23 cellular contexts compared by ENCODE assay signal in the genomic region with DNA sequence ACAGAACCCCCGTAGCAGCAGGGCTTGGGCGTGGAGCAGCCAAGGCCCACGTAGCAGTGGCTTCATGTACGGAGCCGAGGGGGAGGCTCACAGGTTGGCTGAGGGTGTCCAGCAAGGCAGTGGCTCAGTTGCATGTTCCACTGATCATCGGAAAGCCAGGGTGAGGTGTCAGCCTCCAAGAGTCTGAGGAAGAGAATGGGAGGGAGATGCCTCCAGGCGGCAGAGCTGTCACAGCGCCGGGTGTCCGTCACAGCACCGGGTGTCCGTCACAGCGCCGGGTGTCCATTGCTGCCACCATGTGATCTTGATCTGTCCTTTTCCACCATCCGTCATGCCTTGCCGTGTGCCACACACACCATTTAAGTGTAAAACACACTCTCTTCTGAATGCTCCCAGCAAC.
"Had no signal": no experiment of that assay in that cellular context is flagged by ENCODE, and none has a peak within 500 bp of the region (broad histone marks: within the 10 kb centered on the region; RNA-seq: fewer than 3 reads in every experiment).

No MANE protein-coding gene starts in this region.

- ATAC-seq: esophagus mucosa; gastroesophageal sphincter; heart left ventricle; left cardiac atrium; left lung; naive thymus-derived CD8-positive, alpha-beta T cell; sciatic nerve; stimulated activated effector memory CD8-positive, alpha-beta T cell treated with anti-CD3 and anti-CD28 coated beads, Interleukin-12 subunit alpha, Interleukin-12 subunit beta, amount 100 ng/mL, for 72 hours had no signal

- H3K9me3 ChIP-seq: gastroesophageal sphincter, heart left ventricle, left lung, prostate gland, right atrium auricular region, stomach, thyroid gland had no signal

- H3K4me3 Mint-ChIP-seq: naive thymus-derived CD8-positive, alpha-beta T cell; stimulated activated effector memory CD8-positive, alpha-beta T cell treated with anti-CD3 and anti-CD28 coated beads, Interleukin-12 subunit alpha, Interleukin-12 subunit beta, amount 100 ng/mL, for 72 hours had no signal

- H3K9me3 Mint-ChIP-seq: naive thymus-derived CD8-positive, alpha-beta T cell; stimulated activated effector memory CD8-positive, alpha-beta T cell treated with anti-CD3 and anti-CD28 coated beads, Interleukin-12 subunit alpha, Interleukin-12 subunit beta, amount 100 ng/mL, for 72 hours had no signal

- H3K9ac ChIP-seq: parathyroid adenoma had no signal

- H3K36me3 ChIP-seq: gastroesophageal sphincter, heart left ventricle, left lung, prostate gland, right atrium auricular region, stomach, thyroid gland had no signal

- H3K27ac Mint-ChIP-seq: stimulated activated effector memory CD8-positive, alpha-beta T cell treated with anti-CD3 and anti-CD28 coated beads, Interleukin-12 subunit alpha, Interleukin-12 subunit beta, amount 100 ng/mL, for 72 hours had no signal

- H3K79me2 ChIP-seq: hepatocyte, parathyroid adenoma had no signal

- H3K4me1 ChIP-seq: gastroesophageal sphincter, heart left ventricle, left lung, parathyroid adenoma, prostate gland, right atrium auricular region had no signal

- H3K4me3 ChIP-seq: gastroesophageal sphincter, heart left ventricle, hepatocyte, left lung, prostate gland, right atrium auricular region, smooth muscle cell, thyroid gland had no signal

- H3K27ac ChIP-seq: dorsolateral prefrontal cortex, epithelial cell of prostate, gastroesophageal sphincter, heart left ventricle, hepatocyte, left lung, parathyroid adenoma, prostate gland, right atrium auricular region, stomach, thyroid gland had no signal

- H3K36me3 Mint-ChIP-seq: naive thymus-derived CD8-positive, alpha-beta T cell; stimulated activated effector memory CD8-positive, alpha-beta T cell treated with anti-CD3 and anti-CD28 coated beads, Interleukin-12 subunit alpha, Interleukin-12 subunit beta, amount 100 ng/mL, for 72 hours had no signal

- H3K27me3 ChIP-seq: hepatocyte, right atrium auricular region, thyroid gland had no signal

- DNase-seq: effector CD4-positive, alpha-beta T cell; foreskin fibroblast; left cardiac atrium; left lung; naive thymus-derived CD8-positive, alpha-beta T cell; stimulated activated CD4-positive, alpha-beta T cell treated with anti-CD3 and anti-CD28 coated beads, Interleukin-2, amount 100 ng/mL, for 24 hours; stimulated activated CD4-positive, alpha-beta T cell treated with anti-CD3 and anti-CD28 coated beads, Interleukin-4, amount 100 ng/mL, for 24 hours; stimulated activated naive CD4-positive, alpha-beta T cell treated with Interleukin-2 at 50 U/mL for 16 hours; stomach; trophoblast cell had no signal

- H3K4me1 Mint-ChIP-seq: naive thymus-derived CD8-positive, alpha-beta T cell; stimulated activated effector memory CD8-positive, alpha-beta T cell treated with anti-CD3 and anti-CD28 coated beads, Interleukin-12 subunit alpha, Interleukin-12 subunit beta, amount 100 ng/mL, for 72 hours had no signal

- H2AFZ ChIP-seq: hepatocyte, parathyroid adenoma had no signal

- H3K4me2 ChIP-seq: hepatocyte, smooth muscle cell had no signal
